ENCODE assay signal across 8 cellular contexts in the genomic region with DNA sequence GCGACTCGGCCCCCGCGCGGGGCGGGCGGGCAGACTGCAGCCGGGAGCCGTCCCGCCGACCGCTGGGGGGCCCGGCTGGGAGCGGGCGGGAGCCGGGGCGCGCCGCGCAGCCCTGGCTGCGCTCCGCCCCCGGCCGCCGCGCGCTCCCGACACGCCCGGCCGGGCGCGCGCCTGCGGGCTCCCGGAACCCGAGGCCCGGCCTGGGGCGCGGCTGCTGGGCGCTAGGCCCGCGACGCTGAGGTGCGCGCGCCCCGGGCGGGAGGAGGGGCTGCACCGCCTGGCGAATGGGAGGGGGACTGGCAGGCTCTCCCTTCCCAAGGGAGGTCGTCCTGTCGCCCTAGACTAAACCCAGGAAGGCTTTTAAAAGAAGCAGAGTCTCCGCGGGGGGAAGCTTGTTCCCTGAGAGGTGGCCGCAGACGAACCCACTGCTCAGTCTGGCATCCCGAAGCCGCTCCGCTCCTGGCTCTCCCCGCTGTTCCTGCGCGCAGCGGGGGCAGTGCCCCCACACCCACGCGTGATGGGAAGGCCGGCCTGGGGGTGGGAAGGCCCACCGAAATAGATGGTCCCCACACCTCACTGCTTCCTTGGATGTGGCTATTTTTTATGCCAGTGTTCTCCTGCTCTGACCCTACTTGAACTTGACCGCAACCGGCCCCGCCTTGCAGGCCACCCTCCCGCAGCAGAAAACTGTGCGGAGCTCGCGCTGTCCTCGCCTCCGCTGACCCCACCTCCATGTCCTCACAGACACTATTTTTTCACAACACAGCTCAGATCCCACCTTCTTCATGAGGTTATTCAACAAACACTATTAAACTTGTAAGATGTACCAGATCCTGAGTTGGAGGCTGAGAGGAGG. TPM values are rescaled to one million over a fixed set of nuclear protein-coding genes. Genes with fewer than 3 reads are reported as not detected.
DNase-seq lines count a peak whose midpoint lies in the region; ATAC-seq and TF ChIP-seq lines count a peak whose summit lies in the region.

A gene with protein sequence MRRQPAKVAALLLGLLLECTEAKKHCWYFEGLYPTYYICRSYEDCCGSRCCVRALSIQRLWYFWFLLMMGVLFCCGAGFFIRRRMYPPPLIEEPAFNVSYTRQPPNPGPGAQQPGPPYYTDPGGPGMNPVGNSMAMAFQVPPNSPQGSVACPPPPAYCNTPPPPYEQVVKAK (minus strand): TSS at position 125 of the 856 bp plus-strand sequence. CDS start 178 bp downstream, outside the sequence.

- H3K4me1 ChIP-seq in upper lobe of left lung: peaks cover 20 to 51% (median 37%) of the 10 kb centered on the region in 4 donors

- POLR2A ChIA-PET in activated naive CD8-positive, alpha-beta T cell treated with anti-CD3 and anti-CD28 coated beads, Interleukin-2, amount 10 ng/mL, durations not matched to agents 7 days and 5 days (lab: Charles Lee): interaction anchor here (0.6 to 6.0 kb wide), 5 partner anchors 39 to 813 kb away, joined by 4 to 47 read pairs (median 5); a partner anchor contains a TSS

- H3K4me1 Mint-ChIP-seq in activated naive CD8-positive, alpha-beta T cell treated with anti-CD3 and anti-CD28 coated beads, Interleukin-2, amount 10 ng/mL, durations not matched to agents 7 days and 5 days: peaks cover 49% of the 10 kb centered on the region

- H3K9me3 ChIP-seq in KOPT-K1 (ENCODE audit: insufficient read depth, low read length, poor library complexity, severe bottlenecking) (no peaks in the 10 kb centered on the region), upper lobe of left lung (no peaks in the 10 kb centered on the region)

- no peak for TF ChIP-seq EP300 in upper lobe of left lung (IDR thresholded peaks at IDR 0.05)

- no peaks in the 10 kb centered on the region for H3K27me3 Mint-ChIP-seq in activated naive CD8-positive, alpha-beta T cell treated with anti-CD3 and anti-CD28 coated beads, Interleukin-2, amount 10 ng/mL, durations not matched to agents 7 days and 5 days

- H3K36me3 Mint-ChIP-seq in activated naive CD8-positive, alpha-beta T cell treated with anti-CD3 and anti-CD28 coated beads, Interleukin-2, amount 10 ng/mL, durations not matched to agents 7 days and 5 days: no peaks in the 10 kb centered on the region

- no peaks in the 10 kb centered on the region for H3K36me3 ChIP-seq in KOPT-K1 (ENCODE audit: insufficient read depth, low read length)
- H3K36me3 ChIP-seq in upper lobe of left lung: no peaks in the 10 kb centered on the region

- H3K27ac Mint-ChIP-seq in activated naive CD8-positive, alpha-beta T cell treated with anti-CD3 and anti-CD28 coated beads, Interleukin-2, amount 10 ng/mL, durations not matched to agents 7 days and 5 days: peak within 1 kb of the TSS; percentile 90

- H3K4me3 ChIP-seq in upper lobe of left lung: peak within 1 kb of the TSS; percentile 93 to 98 (median 96)

- DNase-seq in EL (peak; percentile 77), SK-N-DZ (ENCODE audit: low spot score) (peak; percentile 80), glomerular visceral epithelial cell (ENCODE audit: extremely low spot score) (peak; percentile 76), nucleus accumbens (lab: John Stamatoyannopoulos, UW) (peak in 44 of 56 donors; percentile 17 to 84 (median 42)), upper lobe of left lung (peak; percentile 60 to 95)
- DNase-seq in activated naive CD8-positive, alpha-beta T cell treated with anti-CD3 and anti-CD28 coated beads, Interleukin-2, amount 10 ng/mL, durations not matched to agents 7 days and 5 days: peak; percentile 85

- ATAC-seq in GM21786 (IDR thresholded peaks at IDR 0.05; ENCODE audit: unreplicated experiment): peak; percentile 35
- peak; percentile 69 for ATAC-seq in activated naive CD8-positive, alpha-beta T cell treated with anti-CD3 and anti-CD28 coated beads, Interleukin-2, amount 10 ng/mL, durations not matched to agents 7 days and 5 days (ENCODE audit: low read depth)
- peak; percentile 78 to 92 for ATAC-seq in upper lobe of left lung (ENCODE audit: low FRiP score in 2 of 2)

- peak in 2 of 4 donors; percentile 39 to 49 for TF ChIP-seq POLR2A in upper lobe of left lung (IDR thresholded peaks at IDR 0.05)

- H3K4me3 Mint-ChIP-seq in activated naive CD8-positive, alpha-beta T cell treated with anti-CD3 and anti-CD28 coated beads, Interleukin-2, amount 10 ng/mL, durations not matched to agents 7 days and 5 days: peak within 1 kb of the TSS; percentile 89

- 1 to 2% methylated on average over 18 to 34 of the region's 77 CpGs for WGBS in upper lobe of left lung, 2 donors

- peak within 1 kb of the TSS; percentile 53 for H3K27ac ChIP-seq in KOPT-K1 (ENCODE audit: low read depth, low read length, poor library complexity, severe bottlenecking)
- peak within 1 kb of the TSS; percentile 89 to 95 (median 92) for H3K27ac ChIP-seq in upper lobe of left lung

- no peaks in the 10 kb centered on the region for H3K27me3 ChIP-seq in upper lobe of left lung

- H3K9me3 Mint-ChIP-seq in activated naive CD8-positive, alpha-beta T cell treated with anti-CD3 and anti-CD28 coated beads, Interleukin-2, amount 10 ng/mL, durations not matched to agents 7 days and 5 days: no peaks in the 10 kb centered on the region

- TF ChIP-seq CTCF in upper lobe of left lung (IDR thresholded peaks at IDR 0.05): no peak

RNA-seq across cellular contexts. Expression of the gene that starts here (rescaled TPM):
- 48.1 and 50.4 TPM in 2 replicates for polyA plus RNA-seq in SK-N-DZ (2014; cell fraction: cytosol; rRNA removed)
- polyA plus RNA-seq in SK-N-DZ (2014; cell fraction: nucleus; rRNA removed): 15.3 and 23.6 TPM in 2 replicates
- 10 to 100 TPM; 50.0 to 50.1 TPM for total RNA-seq in activated naive CD8-positive, alpha-beta T cell treated with anti-CD3 and anti-CD28 coated beads, Interleukin-2, amount 10 ng/mL, durations not matched to agents 7 days and 5 days
- total RNA-seq in upper lobe of left lung: 10 to 100 TPM; 27.2 to 67.6 (median 45.0) TPM

Comparison
In these comparisons a context has a peak if more than half of its experiments do, and no peak if none do; other contexts are left out.
1. Peak in every context shown above with its lines: DNase-seq, ATAC-seq, H3K4me3 ChIP-seq and H3K27ac ChIP-seq.
2. ATAC-seq: peak in every context shown above with its lines; median percentile 85 in upper lobe of left lung; 69 in activated naive CD8-positive, alpha-beta T cell treated with anti-CD3 and anti-CD28 coated beads, Interleukin-2, amount 10 ng/mL, durations not matched to agents 7 days and 5 days; 35 in GM21786.